In genomic region chr4:45629717-45630116, GRCh38 we compare ENCODE assay signal across 17 cellular contexts.
A peak's percentile ranks its signal among the peaks of the same experiment; 100 is the strongest.
DNase-seq lines count a peak whose midpoint lies in the region; TF ChIP-seq lines count a peak whose summit lies in the region.
"Had no signal": no experiment of that assay in that cellular context is flagged by ENCODE, and none has a peak within 500 bp of the region (broad histone marks: within the 10 kb centered on the region; RNA-seq: fewer than 3 reads in every experiment).

No MANE protein-coding gene starts in this region.

- intact Hi-C loops in head of caudate nucleus (cut with DNase I) = no loop called here
- intact Hi-C loops in ovary (cut with DNase I) = no loop called here

- whole genome bisulfite sequencing in ovary, 3 donors = 59 to 83% (median 77%) methylated on average over 2 of the region's 2 CpGs
- WGBS in tibial nerve, 2 donors = 68 to 79% methylated on average over 2 of the region's 2 CpGs

- TF ChIP-seq CTCF in ovary (IDR thresholded peaks at IDR 0.05) (no peak), tibial nerve (IDR thresholded peaks at IDR 0.05) (no peak)

- no peak overlapping the region for H3K27ac ChIP-seq in ovary
- no peak overlapping the region for H3K27ac ChIP-seq in tibial nerve
- H3K27ac ChIP-seq: A549, KMS-11 had no signal

- H3K4me3 ChIP-seq in ovary (no peak overlapping the region), tibial nerve (no peak overlapping the region)
- H3K4me3 ChIP-seq: A549 had no signal

- H3K4me1 ChIP-seq in ovary (ENCODE audit: insufficient read depth) = no peaks in the 10 kb centered on the region
- H3K4me1 ChIP-seq in tibial nerve = no peaks in the 10 kb centered on the region
- H3K4me1 ChIP-seq: A549 had no signal

- no peaks in the 10 kb centered on the region for H3K9me3 ChIP-seq in ovary
- no peaks in the 10 kb centered on the region for H3K9me3 ChIP-seq in tibial nerve
- H3K9me3 ChIP-seq: A549 had no signal

- H3K36me3 ChIP-seq in ovary (no peaks in the 10 kb centered on the region), tibial nerve (no peaks in the 10 kb centered on the region)

- H3K27me3 ChIP-seq in ovary = no peaks in the 10 kb centered on the region
- H3K27me3 ChIP-seq in tibial nerve = no peaks in the 10 kb centered on the region

- DNase-seq in C1 segment of cervical spinal cord (lab: John Stamatoyannopoulos, UW) (peak in 9 of 14 donors; percentile 7 to 60 (median 28)), anterior cingulate cortex (lab: John Stamatoyannopoulos, UW) (peak in 42 of 58 donors; percentile 1 to 79 (median 34)), head of caudate nucleus (peak in 23 of 42 donors; percentile 1 to 62 (median 25)), pons (ENCODE audit: low spot score) (peak; percentile 46), ovary (no peak), dedifferentiated amniotic fluid mesenchymal stem cell (ENCODE audit: extremely low spot score) (no peak), tibial nerve (ENCODE audit: low spot score in 2 of 2) (no peak), GM19238 (ENCODE audit: insufficient read length, low spot score) (no peak)
- DNase-seq: COR-L47, H7, NCI-H1048, NCI-H2081 treated with DMSO at 0.1 percent for 48 hours, NCI-H510A treated with DMSO at 0.1 percent for 48 hours, NCI-H82, SHP77 had no signal

- TF ChIP-seq EP300 in ovary (IDR thresholded peaks at IDR 0.05) = no peak
- TF ChIP-seq EP300 in tibial nerve (IDR thresholded peaks at IDR 0.05) = no peak

- TF ChIP-seq POLR2A in ovary (IDR thresholded peaks at IDR 0.05) (no peak), tibial nerve (IDR thresholded peaks at IDR 0.05) (no peak)

Comparison
In these comparisons a context has a peak if more than half of its experiments do, and no peak if none do; other contexts are left out.
1. DNase-seq: peak in C1 segment of cervical spinal cord (9 of 14), anterior cingulate cortex (42 of 58), head of caudate nucleus (23 of 42) and pons (single experiment); none in ovary (0 of 5), dedifferentiated amniotic fluid mesenchymal stem cell (single experiment), tibial nerve (0 of 2) and GM19238 (single experiment).